ENCODE assay signal across 22 cellular contexts in genomic region chrX:19877431-19877830, GRCh38.
"Had no signal": no experiment of that assay in that cellular context is flagged by ENCODE, and none has a peak within 500 bp of the region (broad histone marks: within the 10 kb centered on the region; RNA-seq: fewer than 3 reads in every experiment).

No MANE protein-coding gene starts in this region.

- DNase-seq: activated gamma-delta T cell treated with Interleukin-2 at 50 U/mL for 16 hours; activated T-cell treated with anti-CD3 and anti-CD28 coated beads, Interleukin-2, amount 50 U/mL, for 1 hour; aorta; brain microvascular endothelial cell; caudate nucleus; dermis blood vessel endothelial cell; effector CD8-positive, alpha-beta T cell; glutamatergic neuron; left ventricle myocardium superior; mammary epithelial cell; naive thymus-derived CD8-positive, alpha-beta T cell; pancreas; psoas muscle; spleen; stimulated activated CD4-positive, alpha-beta T cell treated with anti-CD3 and anti-CD28 coated beads, Interleukin-4, amount 100 ng/mL, for 24 hours; stimulated activated naive CD8-positive, alpha-beta T cell treated with anti-CD3 and anti-CD28 coated beads, Interleukin-15, Interleukin-2, amounts not matched to agents 100 U/mL and 50 U/mL, for 24 hours; WERI-Rb-1 had no signal

- H3K27ac ChIP-seq: brain microvascular endothelial cell, esophagus muscularis mucosa, hepatocyte, pancreas, psoas muscle, right atrium auricular region, WERI-Rb-1 had no signal

- H3K79me2 ChIP-seq: hepatocyte had no signal

- H2AFZ ChIP-seq: hepatocyte had no signal

- H3K4me3 ChIP-seq: esophagus muscularis mucosa, hepatocyte, pancreas, psoas muscle, right atrium auricular region, spleen had no signal

- H3K4me1 ChIP-seq: pancreas, psoas muscle, right atrium auricular region had no signal

- ATAC-seq: left ventricle myocardium superior; naive thymus-derived CD8-positive, alpha-beta T cell; pancreas; psoas muscle; stimulated activated naive CD8-positive, alpha-beta T cell treated with anti-CD3 and anti-CD28 coated beads, Interleukin-15, Interleukin-2, amounts not matched to agents 100 U/mL and 50 U/mL, for 24 hours had no signal

- H3K27ac Mint-ChIP-seq: activated naive CD4-positive, alpha-beta T cell treated with anti-CD3 and anti-CD28 coated beads, Interleukin-2, amount 50 U/mL, for 24 hours; mesothelial cell of epicardium had no signal

- H3K4me3 Mint-ChIP-seq: activated naive CD4-positive, alpha-beta T cell treated with anti-CD3 and anti-CD28 coated beads, Interleukin-2, amount 50 U/mL, for 24 hours; mesothelial cell of epicardium had no signal

- H3K9me3 Mint-ChIP-seq: activated naive CD4-positive, alpha-beta T cell treated with anti-CD3 and anti-CD28 coated beads, Interleukin-2, amount 50 U/mL, for 24 hours; naive thymus-derived CD8-positive, alpha-beta T cell had no signal

- H3K9me3 ChIP-seq: esophagus muscularis mucosa, pancreas, psoas muscle, right atrium auricular region, spleen had no signal

- H3K4me2 ChIP-seq: hepatocyte had no signal

- H3K36me3 ChIP-seq: brain microvascular endothelial cell, esophagus muscularis mucosa, pancreas, right atrium auricular region, spleen, WERI-Rb-1 had no signal

- H3K27me3 ChIP-seq: brain microvascular endothelial cell, esophagus muscularis mucosa, hepatocyte, right atrium auricular region, spleen had no signal

- H3K27me3 Mint-ChIP-seq: activated naive CD4-positive, alpha-beta T cell treated with anti-CD3 and anti-CD28 coated beads, Interleukin-2, amount 50 U/mL, for 24 hours; naive thymus-derived CD8-positive, alpha-beta T cell had no signal
